In genomic region chr3:14472471-14473351, GRCh38 we compare ENCODE assay signal across 8 cellular contexts.
DNase-seq lines count a peak whose midpoint lies in the region; ATAC-seq, FAIRE-seq and TF ChIP-seq lines count a peak whose summit lies in the region.

No MANE protein-coding gene starts in this region.

- SMC1A ChIA-PET in GM12878 (lab: Charles Lee; ENCODE audit: uncharacterized antibody, unreplicated experiment) = no interaction called here

- H3K79me1 ChIP-seq in mesenchymal stem cell (replicated peaks; ENCODE audit: low read length, poor library complexity, severe bottlenecking) = peaks cover 23% of the 10 kb centered on the region

- peaks cover 42% of the 10 kb centered on the region for H3K36me3 Mint-ChIP-seq in T-cell

- no peak overlapping the region for H3K27ac Mint-ChIP-seq in T-cell

- no peaks in the 10 kb centered on the region for H4K20me1 ChIP-seq in GM12878 (ENCODE audit: control insufficient read depth, insufficient read depth)

- intact Hi-C loops in GM12878 (cut with micrococcal nuclease; ENCODE audit: unreplicated experiment) = no loop called here

- no peaks in the 10 kb centered on the region for H3K4me1 Mint-ChIP-seq in T-cell

- H3K18ac ChIP-seq in mesenchymal stem cell (ENCODE audit: low read depth in 1 of 2, low read length in 2 of 2) = peak overlapping the region; percentile 58 to 80

- POLR2A ChIA-PET in AG04450 (lab: Yijun Ruan, JAX) = no interaction called here
- POLR2A ChIA-PET in GM12878 (lab: Charles Lee) = no interaction called here
- POLR2A ChIA-PET in T-cell (lab: Charles Lee) = no interaction called here

- BruUV-seq in GM12878 (replicated peaks; lab: Mats Ljungman, UMichigan) = no TSS peak

- no peaks in the 10 kb centered on the region for H3K27me3 Mint-ChIP-seq in T-cell

- peak overlapping the region; percentile 70 for H4K91ac ChIP-seq in mesenchymal stem cell (ENCODE audit: low read length)

- no peak for TF ChIP-seq EP300 in GM12878 (IDR thresholded peaks at IDR 0.05; ENCODE audit: borderline replicate concordance in 1 of 2, control insufficient read depth in 1 of 2, low read depth in 2 of 2, low read length in 2 of 2)

- no peak for FAIRE-seq in GM12878 (lab: Jason Lieb, UNC)

- no peaks in the 10 kb centered on the region for H3K9me3 Mint-ChIP-seq in T-cell

- peak overlapping the region; percentile 75 for H2BK5ac ChIP-seq in mesenchymal stem cell (ENCODE audit: low read depth, low read length, poor library complexity, severe bottlenecking)

- H2AK5ac ChIP-seq in mesenchymal stem cell (ENCODE audit: low read length, severe bottlenecking) = peak overlapping the region; percentile 77

- no peaks in the 10 kb centered on the region for H3K79me2 ChIP-seq in GM12878 (ENCODE audit: control insufficient read depth, insufficient read depth, low read length)

- H3K27ac ChIP-seq in AG04450 (ENCODE audit: low read depth, low read length) = peak overlapping the region; percentile 82
- H3K27ac ChIP-seq in GM12878 (ENCODE audit: control insufficient read depth, insufficient read depth) = no peak overlapping the region
- peak overlapping the region; percentile 92 for H3K27ac ChIP-seq in mesenchymal stem cell (ENCODE audit: low read length, poor library complexity, severe bottlenecking)

- in situ Hi-C loops in GM12878 (cut with MboI) = no loop called here

- peak; percentile 75 for ATAC-seq in HG03060 (IDR thresholded peaks at IDR 0.05; ENCODE audit: low read depth, unreplicated experiment)
- no peak for ATAC-seq in GM12878
- ATAC-seq in GM19324 (IDR thresholded peaks at IDR 0.05; ENCODE audit: low FRiP score, unreplicated experiment) = no peak
- no peak for ATAC-seq in T-cell (replicated peaks in 1 of 4)
- ATAC-seq in HG03175 (IDR thresholded peaks at IDR 0.05; ENCODE audit: unreplicated experiment) = no peak

- DNase-seq in AG04450 (ENCODE audit: low read depth, low spot score) (peak; percentile 73), GM12878 (ENCODE audit: low read depth, low spot score) (no peak), mesenchymal stem cell (peak; percentile 95), T-cell (no peak)
- no peak for DNase-seq in effector CD8-positive, alpha-beta T cell (lab: John Stamatoyannopoulos, UW)

- H3K4me1 ChIP-seq in GM12878 (ENCODE audit: control insufficient read depth, insufficient read depth, low read length) = no peaks in the 10 kb centered on the region
- peaks cover 51% of the 10 kb centered on the region for H3K4me1 ChIP-seq in mesenchymal stem cell (ENCODE audit: control insufficient read depth, insufficient read depth, low read depth, low read length)

- peaks cover 7 to 14% of the 10 kb centered on the region in 2 experiments for H3K36me3 ChIP-seq in GM12878 (ENCODE audit: control insufficient read depth in 2 of 2, insufficient read depth in 2 of 2, low read length in 1 of 2)
- H3K36me3 ChIP-seq in mesenchymal stem cell (ENCODE audit: control insufficient read depth in 1 of 2, insufficient read depth in 2 of 2, low read depth in 1 of 2, low read length in 2 of 2) = peaks cover 72 to 76% of the 10 kb centered on the region in 2 experiments

- H3K27me3 ChIP-seq in AG04450 (ENCODE audit: control insufficient read depth, insufficient read depth, low read length) (no peaks in the 10 kb centered on the region), GM12878 (replicated peaks in 1 of 2; ENCODE audit: control insufficient read depth in 2 of 2, insufficient read depth in 2 of 2, low read length in 1 of 2) (no peaks in the 10 kb centered on the region), mesenchymal stem cell (ENCODE audit: control insufficient read depth in 1 of 2, insufficient read depth in 1 of 2, low read length in 2 of 2) (no peaks in the 10 kb centered on the region)

- H3K4me3 ChIP-seq in AG04450 (ENCODE audit: low read depth, low read length) (no peak overlapping the region), GM12878 (no peak overlapping the region), mesenchymal stem cell (ENCODE audit: insufficient read depth in 1 of 2, low read depth in 1 of 2, low read length in 2 of 2) (no peak overlapping the region)

- no peak for TF ChIP-seq POLR2A in GM12878 (IDR thresholded peaks at IDR 0.05; ENCODE audit: low read depth, low read length)

- no peak overlapping the region for H3K23ac ChIP-seq in mesenchymal stem cell (ENCODE audit: low read length in 2 of 2)

- H3K9me3 ChIP-seq in AG04450 (ENCODE audit: control insufficient read depth, insufficient read depth, low read length) (no peaks in the 10 kb centered on the region), GM12878 (replicated peaks; ENCODE audit: control insufficient read depth, insufficient read depth, low read length) (no peaks in the 10 kb centered on the region), mesenchymal stem cell (ENCODE audit: control insufficient read depth, low read length) (no peaks in the 10 kb centered on the region)

- H2BK15ac ChIP-seq in mesenchymal stem cell (ENCODE audit: low read depth, poor library complexity, severe bottlenecking) = peak overlapping the region; percentile 44

- no peak overlapping the region for H3K9ac ChIP-seq in GM12878 (ENCODE audit: control insufficient read depth, insufficient read depth, low read length)
- peak overlapping the region; percentile 36 for H3K9ac ChIP-seq in mesenchymal stem cell (ENCODE audit: low read length)

- H3K4me3 Mint-ChIP-seq in T-cell = no peak overlapping the region

- RAD21 ChIA-PET in GM12878 (lab: Charles Lee; ENCODE audit: unreplicated experiment) = no interaction called here

- TF ChIP-seq RAD21 in GM12878 (IDR thresholded peaks at IDR 0.05; ENCODE audit: insufficient read depth, low read depth, low read length) = no peak

- CTCF ChIA-PET in AG04450 (lab: Charles Lee) = interaction anchor here (1.2 to 4.4 kb wide), 3 partner anchors 9 to 314 kb away, joined by 3 to 38 read pairs (median 3); no protein-coding TSS in a partner anchor
- CTCF ChIA-PET in GM12878 (lab: Yijun Ruan, JAX) = interaction anchor here (0.6 kb wide), 1 partner anchor 39 kb away, joined by 4 read pairs; no protein-coding TSS in a partner anchor
- CTCF ChIA-PET in T-cell (lab: Charles Lee) = interaction anchor here in 1 of 2 donors (0.6 kb wide), 2 partner anchors 93 to 236 kb away, joined by 3 to 4 read pairs; no protein-coding TSS in a partner anchor

- WGBS in GM12878 (ENCODE audit: insufficient coverage, insufficient replicate concordance, low lambda C conversion rate, missing lambda C conversion rate) = 53% methylated on average over 14 of the region's 22 CpGs
- 15% methylated on average over 20 of the region's 22 CpGs for WGBS in mesenchymal stem cell

- TF ChIP-seq CTCF in AG04450 (IDR thresholded peaks at IDR 0.05; ENCODE audit: low read depth, low read length) = no peak
- TF ChIP-seq CTCF in GM12878 (IDR thresholded peaks at IDR 0.05 in 2 of 3, conservative IDR thresholded peaks at IDR 0.05 in 1 of 3; ENCODE audit: control insufficient read depth in 2 of 3, extremely low read depth in 1 of 3, insufficient read depth in 1 of 3, low read depth in 3 of 3, low read length in 3 of 3) = no peak

- H3K4me2 ChIP-seq in GM12878 (ENCODE audit: control insufficient read depth, insufficient read depth) (no peak overlapping the region), mesenchymal stem cell (ENCODE audit: low read length, poor library complexity, severe bottlenecking) (no peak overlapping the region)

- no peak overlapping the region for H2AFZ ChIP-seq in GM12878 (ENCODE audit: control insufficient read depth, low read depth, low read length)
- no peak overlapping the region for H2AFZ ChIP-seq in mesenchymal stem cell (ENCODE audit: low read depth, low read length)

- peak overlapping the region; percentile 78 for H4K8ac ChIP-seq in mesenchymal stem cell (ENCODE audit: low read length)

- H2BK120ac ChIP-seq in mesenchymal stem cell (ENCODE audit: low read depth, low read length) = no peak overlapping the region

- H3K14ac ChIP-seq in mesenchymal stem cell (ENCODE audit: low read length in 2 of 2) = peak overlapping the region in 1 of 2 experiments; percentile 2

- H2BK12ac ChIP-seq in mesenchymal stem cell (ENCODE audit: low read length in 2 of 2) = peak overlapping the region; percentile 34 to 47

- H3K4ac ChIP-seq in mesenchymal stem cell (ENCODE audit: low read depth in 1 of 2, low read length in 2 of 2) = peak overlapping the region; percentile 4 to 24

TF ChIP-seq in GM12878, 131 proteins besides CTCF, POLR2A, EP300 and RAD21 (continues in another document):
- TF ChIP-seq SUZ12 (IDR thresholded peaks at IDR 0.05; ENCODE audit: unreplicated experiment) (no peak), IRF3 (IDR thresholded peaks at IDR 0.05) (no peak)
- TF ChIP-seq, protein P1, sequence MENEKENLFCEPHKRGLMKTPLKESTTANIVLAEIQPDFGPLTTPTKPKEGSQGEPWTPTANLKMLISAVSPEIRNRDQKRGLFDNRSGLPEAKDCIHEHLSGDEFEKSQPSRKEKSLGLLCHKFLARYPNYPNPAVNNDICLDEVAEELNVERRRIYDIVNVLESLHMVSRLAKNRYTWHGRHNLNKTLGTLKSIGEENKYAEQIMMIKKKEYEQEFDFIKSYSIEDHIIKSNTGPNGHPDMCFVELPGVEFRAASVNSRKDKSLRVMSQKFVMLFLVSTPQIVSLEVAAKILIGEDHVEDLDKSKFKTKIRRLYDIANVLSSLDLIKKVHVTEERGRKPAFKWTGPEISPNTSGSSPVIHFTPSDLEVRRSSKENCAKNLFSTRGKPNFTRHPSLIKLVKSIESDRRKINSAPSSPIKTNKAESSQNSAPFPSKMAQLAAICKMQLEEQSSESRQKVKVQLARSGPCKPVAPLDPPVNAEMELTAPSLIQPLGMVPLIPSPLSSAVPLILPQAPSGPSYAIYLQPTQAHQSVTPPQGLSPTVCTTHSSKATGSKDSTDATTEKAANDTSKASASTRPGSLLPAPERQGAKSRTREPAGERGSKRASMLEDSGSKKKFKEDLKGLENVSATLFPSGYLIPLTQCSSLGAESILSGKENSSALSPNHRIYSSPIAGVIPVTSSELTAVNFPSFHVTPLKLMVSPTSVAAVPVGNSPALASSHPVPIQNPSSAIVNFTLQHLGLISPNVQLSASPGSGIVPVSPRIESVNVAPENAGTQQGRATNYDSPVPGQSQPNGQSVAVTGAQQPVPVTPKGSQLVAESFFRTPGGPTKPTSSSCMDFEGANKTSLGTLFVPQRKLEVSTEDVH (IDR thresholded peaks at IDR 0.05; ENCODE audit: low read depth, partially characterized antibody) = no peak

Comparison
In these comparisons a context has a peak if more than half of its experiments do, and no peak if none do; other contexts are left out.
1. DNase-seq: peak in AG04450 (single experiment) and mesenchymal stem cell (single experiment); none in GM12878 (single experiment), T-cell (0 of 34) and effector CD8-positive, alpha-beta T cell (single experiment).